In genomic region chr11:128522943-128523518, GRCh38 we compare ENCODE assay signal across 8 cellular contexts.
A peak's percentile ranks its signal among the peaks of the same experiment; 100 is the strongest.
DNase-seq lines count a peak whose midpoint lies in the region; ATAC-seq and TF ChIP-seq lines count a peak whose summit lies in the region.

No MANE protein-coding gene starts in this region.

- TF ChIP-seq CTCF in GM12875 (IDR thresholded peaks at IDR 0.05; ENCODE audit: borderline replicate concordance, insufficient read depth, low read depth, low read length) = no peak
- TF ChIP-seq CTCF in PC-3 (conservative IDR thresholded peaks at IDR 0.05; ENCODE audit: low read depth, low read length) = no peak
- TF ChIP-seq CTCF in astrocyte of the spinal cord (IDR thresholded peaks at IDR 0.05; ENCODE audit: low read depth, low read length) = no peak
- TF ChIP-seq CTCF in mesothelial cell of epicardium (IDR thresholded peaks at IDR 0.05; ENCODE audit: unreplicated experiment) = no peak

- H3K4me2 ChIP-seq in PC-3 (ENCODE audit: low read length) = peak overlapping the region; percentile 75

- DNase-seq in PC-3 (no peak), astrocyte of the spinal cord (ENCODE audit: low read depth, low spot score) (no peak), mesothelial cell of epicardium (ENCODE audit: low spot score in 2 of 2, unreplicated experiment in 2 of 2) (no peak), RPMI8226 (no peak), NCI-H1930 (lab: John Stamatoyannopoulos, UW) (no peak)

- no peaks in the 10 kb centered on the region for H3K36me3 Mint-ChIP-seq in mesothelial cell of epicardium

- no peaks in the 10 kb centered on the region for H3K9me2 ChIP-seq in PC-3 (replicated peaks; ENCODE audit: low read length)

- H3K4me3 ChIP-seq in GM12875 (ENCODE audit: low read depth, low read length) = peak overlapping the region; percentile 93
- H3K4me3 ChIP-seq in PC-3 (ENCODE audit: low read length) = peak overlapping the region; percentile 47
- peak overlapping the region; percentile 40 for H3K4me3 ChIP-seq in astrocyte of the spinal cord (ENCODE audit: low read depth, low read length)

- H3K9me3 Mint-ChIP-seq in mesothelial cell of epicardium = no peaks in the 10 kb centered on the region

- POLR2A ChIA-PET in PC-3 (lab: Charles Lee; ENCODE audit: unreplicated experiment) = interaction anchor here (0.6 to 0.7 kb wide), 3 partner anchors 31 to 186 kb away, joined by 3 to 6 read pairs (median 3); no protein-coding TSS in a partner anchor

- peak overlapping the region; percentile 90 for H3K27ac ChIP-seq in PC-3 (ENCODE audit: low read length)
- peak overlapping the region; percentile 73 for H3K27ac ChIP-seq in temporal lobe (ENCODE audit: low read depth, low read length)

- BruUV-seq in PC-3 (replicated peaks; lab: Mats Ljungman, UMichigan) = TSS peak; percentile 82

- H3K27me3 Mint-ChIP-seq in mesothelial cell of epicardium (ENCODE audit: low read depth) = no peaks in the 10 kb centered on the region

- intact Hi-C loops in PC-3 (cut with micrococcal nuclease) = loop anchor here (1.0 to 5.0 kb wide), 7 partner anchors 26 to 350 kb away; no protein-coding TSS in a partner anchor

- H4K20me1 ChIP-seq in PC-3 (ENCODE audit: low read length) = peaks cover 34% of the 10 kb centered on the region

- peaks cover 64% of the 10 kb centered on the region for H3K4me1 Mint-ChIP-seq in mesothelial cell of epicardium

- peak overlapping the region; percentile 12; the same call in 1 of the 2 replicates for H2AFZ ChIP-seq in PC-3 (ENCODE audit: low read length)

- peaks cover 41% of the 10 kb centered on the region for H3K79me2 ChIP-seq in PC-3 (ENCODE audit: low read length)

- H3K4me3 Mint-ChIP-seq in mesothelial cell of epicardium = peak overlapping the region; percentile 84

- H3K27ac Mint-ChIP-seq in mesothelial cell of epicardium = peak overlapping the region; percentile 88

- in situ Hi-C loops in astrocyte of the spinal cord (cut with HindIII; ENCODE audit: low sequenced_read_pairs) = no loop called here

- H3K4me1 ChIP-seq in PC-3 (ENCODE audit: insufficient read depth, low read length) = peaks cover 61% of the 10 kb centered on the region

- no peaks in the 10 kb centered on the region for H3K9me3 ChIP-seq in PC-3 (ENCODE audit: low read length)

- H3K36me3 ChIP-seq in PC-3 (ENCODE audit: low read depth, low read length) = no peaks in the 10 kb centered on the region

- no peaks in the 10 kb centered on the region for H3F3A ChIP-seq in PC-3 (ENCODE audit: low read length, unreplicated experiment)

- CTCF ChIA-PET in PC-3 (lab: Charles Lee) = interaction anchor here (1.1 kb wide), 1 partner anchor 39 kb away, joined by 4 read pairs; no protein-coding TSS in a partner anchor

- no peaks in the 10 kb centered on the region for H3K27me3 ChIP-seq in PC-3 (ENCODE audit: low read length)

- peak overlapping the region; percentile 87 for H3K9ac ChIP-seq in PC-3 (ENCODE audit: low read length)

- ATAC-seq in PC-3 = no peak
- ATAC-seq in HG02970 (IDR thresholded peaks at IDR 0.05; ENCODE audit: low FRiP score, unreplicated experiment) = no peak

Comparison
In these comparisons a context has a peak if more than half of its experiments do, and no peak if none do; other contexts are left out.
1. H3K4me3 ChIP-seq: peak in every context shown above with its lines; median percentile 93 in GM12875; 47 in PC-3; 40 in astrocyte of the spinal cord.